In genomic region chr1:108704501-108704900, GRCh38 we compare ENCODE assay signal across 12 cellular contexts. TPM values are rescaled to one million over a fixed set of nuclear protein-coding genes. Genes with fewer than 3 reads are reported as not detected.
DNase-seq lines count a peak whose midpoint lies in the region; ATAC-seq, FAIRE-seq and TF ChIP-seq lines count a peak whose summit lies in the region.
"Had no signal": no experiment of that assay in that cellular context is flagged by ENCODE, and none has a peak within 500 bp of the region (broad histone marks: within the 10 kb centered on the region; RNA-seq: fewer than 3 reads in every experiment).

No MANE protein-coding gene starts in this region.

- no peaks in the 10 kb centered on the region for H3K79me2 ChIP-seq in hepatocyte

- H4K20me1 ChIP-seq in hepatocyte (ENCODE audit: insufficient read depth, poor library complexity, severe bottlenecking) = no peaks in the 10 kb centered on the region

- H3K27ac ChIP-seq in hepatocyte = no peak overlapping the region
- no peak overlapping the region for H3K27ac ChIP-seq in pancreas
- H3K27ac ChIP-seq: uterus had no signal

- 78% methylated on average over 2 of the region's 2 CpGs for WGBS in hepatocyte (ENCODE audit: low lambda C conversion rate, missing lambda C conversion rate)
- WGBS in pancreas, 2 donors = 56 to 68% methylated on average over 2 of the region's 2 CpGs

- TF ChIP-seq CTCF in hepatocyte (IDR thresholded peaks at IDR 0.05; ENCODE audit: poor library complexity) = no peak
- TF ChIP-seq CTCF in pancreas (IDR thresholded peaks at IDR 0.05) = no peak

- ATAC-seq in pancreas = no peak

- H3K9ac ChIP-seq in adipocyte (ENCODE audit: low read length) = no peak overlapping the region

- DNase-seq in AG20443 (ENCODE audit: low spot score) (peak; percentile 81), HS-27A (ENCODE audit: low read depth) (peak; percentile 64), adipocyte (ENCODE audit: low read depth) (peak; percentile 84), hepatocyte (ENCODE audit: low spot score) (peak; percentile 19), NCI-H1417 (lab: John Stamatoyannopoulos, UW) (no peak), germinal center (ENCODE audit: low spot score) (no peak), COLO668 (lab: John Stamatoyannopoulos, UW; ENCODE audit: unreplicated experiment) (no peak), pancreas (no peak)
- DNase-seq: hypothalamus, NCI-H1092 treated with DMSO at 0.1 percent for 48 hours, uterus had no signal

- H3K4me1 ChIP-seq in adipocyte (ENCODE audit: control insufficient read depth, insufficient read depth, low read length) = peaks cover 25% of the 10 kb centered on the region
- H3K4me1 ChIP-seq in hepatocyte (ENCODE audit: insufficient read depth) = no peaks in the 10 kb centered on the region
- no peaks in the 10 kb centered on the region for H3K4me1 ChIP-seq in pancreas
- H3K4me1 ChIP-seq: uterus had no signal

- no peak for FAIRE-seq in pancreas (lab: Jason Lieb, UNC)

- H3K9me3 ChIP-seq in adipocyte (ENCODE audit: control insufficient read depth, low read length) = no peaks in the 10 kb centered on the region
- no peaks in the 10 kb centered on the region for H3K9me3 ChIP-seq in hepatocyte (ENCODE audit: low read depth)
- H3K9me3 ChIP-seq in pancreas = no peaks in the 10 kb centered on the region
- H3K9me3 ChIP-seq: uterus had no signal

- H2AFZ ChIP-seq in hepatocyte = no peak overlapping the region

- no peak overlapping the region for H3K4me2 ChIP-seq in hepatocyte

- peaks cover 28% of the 10 kb centered on the region for H3K36me3 ChIP-seq in adipocyte (ENCODE audit: control insufficient read depth, insufficient read depth, low read length, severe bottlenecking)
- H3K36me3 ChIP-seq in hepatocyte (replicated peaks; ENCODE audit: insufficient read depth, low read depth) = no peaks in the 10 kb centered on the region
- peaks cover 0 to 12% (median 0%) of the 10 kb centered on the region in 3 donors for H3K36me3 ChIP-seq in pancreas
- H3K36me3 ChIP-seq: uterus had no signal

- H3K27me3 ChIP-seq in adipocyte (replicated peaks; ENCODE audit: control insufficient read depth, insufficient read depth, low read length) = no peaks in the 10 kb centered on the region
- no peaks in the 10 kb centered on the region for H3K27me3 ChIP-seq in hepatocyte
- no peaks in the 10 kb centered on the region for H3K27me3 ChIP-seq in pancreas
- H3K27me3 ChIP-seq: uterus had no signal

- H3K9me2 ChIP-seq in hepatocyte (replicated peaks; ENCODE audit: insufficient read depth) = no peaks in the 10 kb centered on the region

- H3K4me3 ChIP-seq in adipocyte (ENCODE audit: low read length) = no peak overlapping the region
- no peak overlapping the region for H3K4me3 ChIP-seq in hepatocyte
- no peak overlapping the region for H3K4me3 ChIP-seq in pancreas
- H3K4me3 ChIP-seq: uterus had no signal

- intact Hi-C loops in pancreas (cut with DNase I) = no loop called here

RNA-seq across cellular contexts. Expression of gene FNDC7, which starts 8.2 kb away (rescaled TPM):
- not detected in 2 replicates for total RNA-seq in hepatocyte
- polyA plus RNA-seq in hepatocyte = not detected in 2 replicates
- total RNA-seq in pancreas = under 1 TPM in 2 of 6 donors, not detected in 4; 0.06 TPM
- not detected for polyA plus RNA-seq in pancreas
- total RNA-seq: uterus had no signal
- polyA plus RNA-seq: neural cell had no signal

RNA-seq across cellular contexts. Expression of gene PRPF38B, which starts 12.4 kb away (rescaled TPM):
- total RNA-seq in hepatocyte (26.1 and 27.9 TPM in 2 replicates), pancreas (10 to 100 TPM; 11.2 to 21.3 (median 17.6) TPM)
- polyA plus RNA-seq in hepatocyte (30.1 and 41.4 TPM in 2 replicates), pancreas (10 to 100 TPM; 36.3 to 48.6 TPM)

RNA-seq across cellular contexts. Expression of gene STXBP3, which starts 42.0 kb away (rescaled TPM):
- total RNA-seq in hepatocyte (55.7 and 77.5 TPM in 2 replicates), pancreas (10 to 100 TPM; 19.1 to 36.6 (median 25.5) TPM)
- polyA plus RNA-seq in hepatocyte (25.0 and 35.2 TPM in 2 replicates), pancreas (10 to 100 TPM; 26.8 to 50.7 TPM)

RNA-seq across cellular contexts. Expression of gene HENMT1, which starts 43.6 kb away (rescaled TPM):
- total RNA-seq in hepatocyte (4.4 and 4.7 TPM in 2 replicates), pancreas (1 to 10 TPM in 3 of 6 donors, under 1 TPM in 3; 0.42 to 2.6 (median 1.1) TPM)
- polyA plus RNA-seq in hepatocyte (3.0 and 3.8 TPM in 2 replicates), pancreas (1 to 10 TPM in 1 of 2 donors, under 1 TPM in 1; 0.65 to 5.5 TPM)

Comparison
In these comparisons a context has a peak if more than half of its experiments do, and no peak if none do; other contexts are left out.
1. DNase-seq: peak in AG20443 (single experiment), HS-27A (single experiment), adipocyte (single experiment) and hepatocyte (single experiment); none in NCI-H1417 (0 of 3), germinal center (single experiment), COLO668 (single experiment) and pancreas (0 of 6).